In the genomic region with DNA sequence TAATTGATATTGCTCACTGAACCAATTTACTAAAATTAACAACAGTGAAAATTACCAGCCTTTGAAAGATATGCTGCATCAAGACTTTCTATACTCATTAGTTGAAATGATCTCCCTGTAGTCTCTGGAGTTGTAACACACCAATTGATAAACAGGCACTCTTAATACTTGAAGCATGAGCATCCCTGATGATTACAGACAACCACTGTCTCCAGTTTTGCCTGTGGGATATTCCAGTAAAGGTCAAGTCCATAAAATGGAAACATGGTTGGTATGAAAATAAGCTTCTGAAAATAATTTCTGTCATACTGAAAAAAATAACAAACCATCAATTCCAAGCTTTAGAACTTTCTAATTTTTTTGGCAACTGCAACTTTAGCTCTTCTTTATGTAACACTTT, we compare ENCODE assay signal across 22 cellular contexts.
DNase-seq lines count a peak whose midpoint lies in the region; ATAC-seq, FAIRE-seq and TF ChIP-seq lines count a peak whose summit lies in the region.
"Had no signal": no experiment of that assay in that cellular context is flagged by ENCODE, and none has a peak within 500 bp of the region (broad histone marks: within the 10 kb centered on the region; RNA-seq: fewer than 3 reads in every experiment).

No MANE protein-coding gene starts in this region.

- no peaks in the 10 kb centered on the region; the same call in 1 of the 2 replicates for H3K27me3 Mint-ChIP-seq in HFFc6 (ENCODE audit: insufficient read depth)
- H3K27me3 Mint-ChIP-seq in brain, result no peaks in the 10 kb centered on the region
- H3K27me3 Mint-ChIP-seq: activated T-cell treated with anti-CD3 and anti-CD28 coated beads, Interleukin-2, amount 50 U/mL, for 24 hours had no signal

- FAIRE-seq in frontal cortex (lab: Jason Lieb, UNC), result no peak
- FAIRE-seq: colon had no signal

- H3K4me1 Mint-ChIP-seq in HFFc6 (ENCODE audit: low read depth) (peaks cover 69% of the 10 kb centered on the region), brain (peaks cover 49% of the 10 kb centered on the region)

- ATAC-seq in HG02763 (IDR thresholded peaks at IDR 0.05; ENCODE audit: unreplicated experiment), result no peak
- ATAC-seq: activated CD8-positive, alpha-beta T cell treated with anti-CD3 and anti-CD28 coated beads, Interleukin-2, amount 10 ng/mL, durations not matched to agents 7 days and 5 days; left cardiac atrium; psoas muscle had no signal

- CTCF ChIA-PET in AG04449 (lab: Yijun Ruan, JAX), result interaction anchor here (1.4 to 4.3 kb wide), 2 partner anchors 38 to 408 kb away, joined by 3 to 22 read pairs; no protein-coding TSS in a partner anchor

- H3K4me3 Mint-ChIP-seq in HFFc6 (peak overlapping the region; percentile 51), brain (no peak overlapping the region)
- H3K4me3 Mint-ChIP-seq: activated CD8-positive, alpha-beta T cell treated with anti-CD3 and anti-CD28 coated beads, Interleukin-2, amount 10 ng/mL, durations not matched to agents 7 days and 5 days; activated T-cell treated with anti-CD3 and anti-CD28 coated beads, Interleukin-2, amount 50 U/mL, for 24 hours; nephron had no signal

- H3K4me3 ChIP-seq in AG04449 (ENCODE audit: low read depth, low read length), result no peak overlapping the region
- H3K4me3 ChIP-seq: psoas muscle had no signal

- peaks cover 11% of the 10 kb centered on the region; the same call in 1 of the 2 replicates for H3K36me3 Mint-ChIP-seq in HFFc6 (ENCODE audit: low read depth)
- H3K36me3 Mint-ChIP-seq in brain, result no peaks in the 10 kb centered on the region

- H3K9me3 Mint-ChIP-seq in HFFc6 (peaks cover 4% of the 10 kb centered on the region; the same call in 1 of the 2 replicates), brain (peaks cover 3 to 22% (median 10%) of the 10 kb centered on the region in 5 experiments)
- H3K9me3 Mint-ChIP-seq: activated T-cell treated with anti-CD3 and anti-CD28 coated beads, Interleukin-2, amount 50 U/mL, for 24 hours had no signal

- peak overlapping the region; percentile 98 for H3K27ac Mint-ChIP-seq in HFFc6
- peak overlapping the region in 4 of 5 experiments; percentile 19 to 98 (median 90) for H3K27ac Mint-ChIP-seq in brain
- H3K27ac Mint-ChIP-seq: activated CD8-positive, alpha-beta T cell treated with anti-CD3 and anti-CD28 coated beads, Interleukin-2, amount 10 ng/mL, durations not matched to agents 7 days and 5 days; activated T-cell treated with anti-CD3 and anti-CD28 coated beads, Interleukin-2, amount 50 U/mL, for 24 hours; nephron had no signal

- peak; percentile 63 for DNase-seq in AG04449 (ENCODE audit: low read depth, low spot score)
- DNase-seq in HFFc6, result peak; percentile 33
- peak; percentile 88 for DNase-seq in foreskin melanocyte
- DNase-seq in posterior cingulate gyrus, result no peak
- no peak for DNase-seq in frontal cortex (ENCODE audit: low spot score in 2 of 2)
- no peak for DNase-seq in NCI-H1092 treated with DMSO at 0.1 percent for 48 hours (lab: John Stamatoyannopoulos, UW)
- DNase-seq: activated CD8-positive, alpha-beta T cell treated with anti-CD3 and anti-CD28 coated beads, Interleukin-2, amount 10 ng/mL, durations not matched to agents 7 days and 5 days; activated naive CD4-positive, alpha-beta T cell treated with anti-CD3 and anti-CD28 coated beads, Interleukin-2, amount 50 U/mL, for 16 hours; activated T-cell treated with anti-CD3 and anti-CD28 coated beads, Interleukin-2, amount 50 U/mL, for 24 hours; aorta; left cardiac atrium; NCI-H1105; NCI-H2081 treated with DMSO at 0.1 percent for 48 hours; NCI-H510A; psoas muscle; SHP77; stimulated activated CD4-positive, alpha-beta T cell treated with anti-CD3 and anti-CD28 coated beads, Interleukin-4, amount 100 ng/mL, for 24 hours; T-helper 2 cell had no signal

- POLR2A ChIA-PET in AG04449 (lab: Yijun Ruan, JAX), result no interaction called here

- TF ChIP-seq CTCF in AG04449 (IDR thresholded peaks at IDR 0.05; ENCODE audit: insufficient read depth, low read length, missing control alignments) (no peak), HFFc6 (IDR thresholded peaks at IDR 0.05) (no peak), brain (conservative IDR thresholded peaks at IDR 0.05) (no peak)

- intact Hi-C loops in posterior cingulate gyrus (cut with DNase I), result loop anchor here (5.0 kb wide), 2 partner anchors 77 to 197 kb away; no protein-coding TSS in a partner anchor

Comparison
In these comparisons a context has a peak if more than half of its experiments do, and no peak if none do; other contexts are left out.
1. DNase-seq: peak in AG04449 (single experiment), HFFc6 (single experiment) and foreskin melanocyte (single experiment); none in posterior cingulate gyrus (0 of 10), frontal cortex (0 of 2) and NCI-H1092 treated with DMSO at 0.1 percent for 48 hours (single experiment).